In genomic region chr1:18574754-18575153, GRCh38 we compare ENCODE assay signal across 9 cellular contexts. TPM values are rescaled to one million over a fixed set of nuclear protein-coding genes. Genes with fewer than 3 reads are reported as not detected.
"Had no signal": no experiment of that assay in that cellular context is flagged by ENCODE, and none has a peak within 500 bp of the region (broad histone marks: within the 10 kb centered on the region; RNA-seq: fewer than 3 reads in every experiment).

No MANE protein-coding gene starts in this region.

- H3K36me3 Mint-ChIP-seq: IgD-negative memory B cell had no signal

- H3K27ac Mint-ChIP-seq: IgD-negative memory B cell had no signal

- H3K27ac ChIP-seq: HL-60 had no signal

- DNase-seq: IMR-90, KBM-7, KG1 had no signal

- H3K9me3 Mint-ChIP-seq: IgD-negative memory B cell had no signal

- H3K4me3 Mint-ChIP-seq: IgD-negative memory B cell had no signal

- H3K4me3 ChIP-seq: K562 had no signal

RNA-seq across cellular contexts. Expression of gene PAX7, which starts 55.9 kb away (rescaled TPM):
- total RNA-seq: HepG2, HT-29, HT1080, IMR-90, K562 had no signal
- polyA plus RNA-seq: HepG2, IgD-negative memory B cell, IMR-90, K562 had no signal
